1 cellular context compared by ENCODE assay signal in the genomic region with DNA sequence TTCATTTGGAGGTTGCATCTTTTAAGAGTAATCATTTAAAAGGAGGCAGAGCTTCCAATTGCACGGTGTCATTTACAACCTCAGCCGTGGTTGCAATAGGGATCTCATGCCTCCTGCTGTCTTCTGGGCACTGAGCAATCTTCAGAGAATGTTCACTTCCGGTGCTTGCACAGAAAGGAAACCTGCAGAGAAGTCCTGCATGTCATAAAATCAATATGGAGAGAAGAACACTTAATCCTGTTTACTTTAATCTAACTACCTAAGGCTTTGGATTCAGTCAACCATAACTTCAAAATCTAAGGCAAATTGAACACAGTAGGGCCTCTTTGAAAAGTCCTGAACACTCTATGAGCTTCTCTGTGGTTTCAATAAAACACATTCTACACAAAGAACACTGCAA.
TF ChIP-seq lines count a peak whose summit lies in the region.

No MANE protein-coding gene starts in this region.

TF ChIP-seq in HEK293, 187 proteins besides CTCF, POLR2A, EP300 and RAD21 (continued from another document and continues in another):
- TF ChIP-seq, protein P1, sequence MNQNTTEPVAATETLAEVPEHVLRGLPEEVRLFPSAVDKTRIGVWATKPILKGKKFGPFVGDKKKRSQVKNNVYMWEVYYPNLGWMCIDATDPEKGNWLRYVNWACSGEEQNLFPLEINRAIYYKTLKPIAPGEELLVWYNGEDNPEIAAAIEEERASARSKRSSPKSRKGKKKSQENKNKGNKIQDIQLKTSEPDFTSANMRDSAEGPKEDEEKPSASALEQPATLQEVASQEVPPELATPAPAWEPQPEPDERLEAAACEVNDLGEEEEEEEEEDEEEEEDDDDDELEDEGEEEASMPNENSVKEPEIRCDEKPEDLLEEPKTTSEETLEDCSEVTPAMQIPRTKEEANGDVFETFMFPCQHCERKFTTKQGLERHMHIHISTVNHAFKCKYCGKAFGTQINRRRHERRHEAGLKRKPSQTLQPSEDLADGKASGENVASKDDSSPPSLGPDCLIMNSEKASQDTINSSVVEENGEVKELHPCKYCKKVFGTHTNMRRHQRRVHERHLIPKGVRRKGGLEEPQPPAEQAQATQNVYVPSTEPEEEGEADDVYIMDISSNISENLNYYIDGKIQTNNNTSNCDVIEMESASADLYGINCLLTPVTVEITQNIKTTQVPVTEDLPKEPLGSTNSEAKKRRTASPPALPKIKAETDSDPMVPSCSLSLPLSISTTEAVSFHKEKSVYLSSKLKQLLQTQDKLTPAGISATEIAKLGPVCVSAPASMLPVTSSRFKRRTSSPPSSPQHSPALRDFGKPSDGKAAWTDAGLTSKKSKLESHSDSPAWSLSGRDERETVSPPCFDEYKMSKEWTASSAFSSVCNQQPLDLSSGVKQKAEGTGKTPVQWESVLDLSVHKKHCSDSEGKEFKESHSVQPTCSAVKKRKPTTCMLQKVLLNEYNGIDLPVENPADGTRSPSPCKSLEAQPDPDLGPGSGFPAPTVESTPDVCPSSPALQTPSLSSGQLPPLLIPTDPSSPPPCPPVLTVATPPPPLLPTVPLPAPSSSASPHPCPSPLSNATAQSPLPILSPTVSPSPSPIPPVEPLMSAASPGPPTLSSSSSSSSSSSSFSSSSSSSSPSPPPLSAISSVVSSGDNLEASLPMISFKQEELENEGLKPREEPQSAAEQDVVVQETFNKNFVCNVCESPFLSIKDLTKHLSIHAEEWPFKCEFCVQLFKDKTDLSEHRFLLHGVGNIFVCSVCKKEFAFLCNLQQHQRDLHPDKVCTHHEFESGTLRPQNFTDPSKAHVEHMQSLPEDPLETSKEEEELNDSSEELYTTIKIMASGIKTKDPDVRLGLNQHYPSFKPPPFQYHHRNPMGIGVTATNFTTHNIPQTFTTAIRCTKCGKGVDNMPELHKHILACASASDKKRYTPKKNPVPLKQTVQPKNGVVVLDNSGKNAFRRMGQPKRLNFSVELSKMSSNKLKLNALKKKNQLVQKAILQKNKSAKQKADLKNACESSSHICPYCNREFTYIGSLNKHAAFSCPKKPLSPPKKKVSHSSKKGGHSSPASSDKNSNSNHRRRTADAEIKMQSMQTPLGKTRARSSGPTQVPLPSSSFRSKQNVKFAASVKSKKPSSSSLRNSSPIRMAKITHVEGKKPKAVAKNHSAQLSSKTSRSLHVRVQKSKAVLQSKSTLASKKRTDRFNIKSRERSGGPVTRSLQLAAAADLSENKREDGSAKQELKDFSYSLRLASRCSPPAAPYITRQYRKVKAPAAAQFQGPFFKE (tag by site-specific recombination; IDR thresholded peaks at IDR 0.05; ENCODE audit: borderline replicate concordance): no peak
- TF ChIP-seq ZNF473 (tag by site-specific recombination; IDR thresholded peaks at IDR 0.05) (no peak), ZFP69B (tag by site-specific recombination; IDR thresholded peaks at IDR 0.05) (no peak), ZNF521 (tag by site-specific recombination; IDR thresholded peaks at IDR 0.05) (no peak), SP3 (tag by site-specific recombination; IDR thresholded peaks at IDR 0.05) (no peak; the same call in 1 of the 2 replicates), BCL11B (tag by site-specific recombination; IDR thresholded peaks at IDR 0.05; ENCODE audit: low read depth) (peak; percentile 66; the same call in 1 of the 2 replicates), SCRT1 (tag by site-specific recombination; IDR thresholded peaks at IDR 0.05; ENCODE audit: borderline replicate concordance) (peak; percentile 23; the same call in 1 of the 2 replicates), OVOL3 (tag by site-specific recombination; IDR thresholded peaks at IDR 0.05) (peak; percentile 92), ZNF2 (tag by site-specific recombination; IDR thresholded peaks at IDR 0.05) (0 out of 2 replicates have a peak, but pooled peaks have one; percentile 59), ZNF324 (tag by site-specific recombination; IDR thresholded peaks at IDR 0.05) (no peak), ZNF501 (tag by site-specific recombination; IDR thresholded peaks at IDR 0.05) (peak; percentile 90), ZNF561 (tag by site-specific recombination; IDR thresholded peaks at IDR 0.05; ENCODE audit: borderline replicate concordance) (peak; percentile 92), ZNF169 (tag by site-specific recombination; IDR thresholded peaks at IDR 0.05) (no peak), ZNF596 (tag by site-specific recombination; IDR thresholded peaks at IDR 0.05) (peak; percentile 71), ZNF223 (tag by site-specific recombination; IDR thresholded peaks at IDR 0.05) (no peak)
- TF ChIP-seq, protein P2, sequence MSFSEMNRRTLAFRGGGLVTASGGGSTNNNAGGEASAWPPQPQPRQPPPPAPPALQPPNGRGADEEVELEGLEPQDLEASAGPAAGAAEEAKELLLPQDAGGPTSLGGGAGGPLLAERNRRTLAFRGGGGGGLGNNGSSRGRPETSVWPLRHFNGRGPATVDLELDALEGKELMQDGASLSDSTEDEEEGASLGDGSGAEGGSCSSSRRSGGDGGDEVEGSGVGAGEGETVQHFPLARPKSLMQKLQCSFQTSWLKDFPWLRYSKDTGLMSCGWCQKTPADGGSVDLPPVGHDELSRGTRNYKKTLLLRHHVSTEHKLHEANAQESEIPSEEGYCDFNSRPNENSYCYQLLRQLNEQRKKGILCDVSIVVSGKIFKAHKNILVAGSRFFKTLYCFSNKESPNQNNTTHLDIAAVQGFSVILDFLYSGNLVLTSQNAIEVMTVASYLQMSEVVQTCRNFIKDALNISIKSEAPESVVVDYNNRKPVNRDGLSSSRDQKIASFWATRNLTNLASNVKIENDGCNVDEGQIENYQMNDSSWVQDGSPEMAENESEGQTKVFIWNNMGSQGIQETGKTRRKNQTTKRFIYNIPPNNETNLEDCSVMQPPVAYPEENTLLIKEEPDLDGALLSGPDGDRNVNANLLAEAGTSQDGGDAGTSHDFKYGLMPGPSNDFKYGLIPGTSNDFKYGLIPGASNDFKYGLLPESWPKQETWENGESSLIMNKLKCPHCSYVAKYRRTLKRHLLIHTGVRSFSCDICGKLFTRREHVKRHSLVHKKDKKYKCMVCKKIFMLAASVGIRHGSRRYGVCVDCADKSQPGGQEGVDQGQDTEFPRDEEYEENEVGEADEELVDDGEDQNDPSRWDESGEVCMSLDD (tag by site-specific recombination; IDR thresholded peaks at IDR 0.05): no peak
- TF ChIP-seq, protein P3, sequence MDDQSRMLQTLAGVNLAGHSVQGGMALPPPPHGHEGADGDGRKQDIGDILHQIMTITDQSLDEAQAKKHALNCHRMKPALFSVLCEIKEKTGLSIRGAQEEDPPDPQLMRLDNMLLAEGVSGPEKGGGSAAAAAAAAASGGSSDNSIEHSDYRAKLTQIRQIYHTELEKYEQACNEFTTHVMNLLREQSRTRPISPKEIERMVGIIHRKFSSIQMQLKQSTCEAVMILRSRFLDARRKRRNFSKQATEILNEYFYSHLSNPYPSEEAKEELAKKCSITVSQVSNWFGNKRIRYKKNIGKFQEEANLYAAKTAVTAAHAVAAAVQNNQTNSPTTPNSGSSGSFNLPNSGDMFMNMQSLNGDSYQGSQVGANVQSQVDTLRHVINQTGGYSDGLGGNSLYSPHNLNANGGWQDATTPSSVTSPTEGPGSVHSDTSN (CRISPR knock-in tag; IDR thresholded peaks at IDR 0.05): no peak
- TF ChIP-seq, protein P4, sequence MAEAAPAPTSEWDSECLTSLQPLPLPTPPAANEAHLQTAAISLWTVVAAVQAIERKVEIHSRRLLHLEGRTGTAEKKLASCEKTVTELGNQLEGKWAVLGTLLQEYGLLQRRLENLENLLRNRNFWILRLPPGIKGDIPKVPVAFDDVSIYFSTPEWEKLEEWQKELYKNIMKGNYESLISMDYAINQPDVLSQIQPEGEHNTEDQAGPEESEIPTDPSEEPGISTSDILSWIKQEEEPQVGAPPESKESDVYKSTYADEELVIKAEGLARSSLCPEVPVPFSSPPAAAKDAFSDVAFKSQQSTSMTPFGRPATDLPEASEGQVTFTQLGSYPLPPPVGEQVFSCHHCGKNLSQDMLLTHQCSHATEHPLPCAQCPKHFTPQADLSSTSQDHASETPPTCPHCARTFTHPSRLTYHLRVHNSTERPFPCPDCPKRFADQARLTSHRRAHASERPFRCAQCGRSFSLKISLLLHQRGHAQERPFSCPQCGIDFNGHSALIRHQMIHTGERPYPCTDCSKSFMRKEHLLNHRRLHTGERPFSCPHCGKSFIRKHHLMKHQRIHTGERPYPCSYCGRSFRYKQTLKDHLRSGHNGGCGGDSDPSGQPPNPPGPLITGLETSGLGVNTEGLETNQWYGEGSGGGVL (tag by site-specific recombination; IDR thresholded peaks at IDR 0.05): peak; percentile 49
- TF ChIP-seq, protein P5, sequence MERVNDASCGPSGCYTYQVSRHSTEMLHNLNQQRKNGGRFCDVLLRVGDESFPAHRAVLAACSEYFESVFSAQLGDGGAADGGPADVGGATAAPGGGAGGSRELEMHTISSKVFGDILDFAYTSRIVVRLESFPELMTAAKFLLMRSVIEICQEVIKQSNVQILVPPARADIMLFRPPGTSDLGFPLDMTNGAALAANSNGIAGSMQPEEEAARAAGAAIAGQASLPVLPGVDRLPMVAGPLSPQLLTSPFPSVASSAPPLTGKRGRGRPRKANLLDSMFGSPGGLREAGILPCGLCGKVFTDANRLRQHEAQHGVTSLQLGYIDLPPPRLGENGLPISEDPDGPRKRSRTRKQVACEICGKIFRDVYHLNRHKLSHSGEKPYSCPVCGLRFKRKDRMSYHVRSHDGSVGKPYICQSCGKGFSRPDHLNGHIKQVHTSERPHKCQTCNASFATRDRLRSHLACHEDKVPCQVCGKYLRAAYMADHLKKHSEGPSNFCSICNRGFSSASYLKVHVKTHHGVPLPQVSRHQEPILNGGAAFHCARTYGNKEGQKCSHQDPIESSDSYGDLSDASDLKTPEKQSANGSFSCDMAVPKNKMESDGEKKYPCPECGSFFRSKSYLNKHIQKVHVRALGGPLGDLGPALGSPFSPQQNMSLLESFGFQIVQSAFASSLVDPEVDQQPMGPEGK (tag by site-specific recombination; IDR thresholded peaks at IDR 0.05): peak; percentile 56; the same call in 1 of the 2 replicates
- TF ChIP-seq, protein P6, sequence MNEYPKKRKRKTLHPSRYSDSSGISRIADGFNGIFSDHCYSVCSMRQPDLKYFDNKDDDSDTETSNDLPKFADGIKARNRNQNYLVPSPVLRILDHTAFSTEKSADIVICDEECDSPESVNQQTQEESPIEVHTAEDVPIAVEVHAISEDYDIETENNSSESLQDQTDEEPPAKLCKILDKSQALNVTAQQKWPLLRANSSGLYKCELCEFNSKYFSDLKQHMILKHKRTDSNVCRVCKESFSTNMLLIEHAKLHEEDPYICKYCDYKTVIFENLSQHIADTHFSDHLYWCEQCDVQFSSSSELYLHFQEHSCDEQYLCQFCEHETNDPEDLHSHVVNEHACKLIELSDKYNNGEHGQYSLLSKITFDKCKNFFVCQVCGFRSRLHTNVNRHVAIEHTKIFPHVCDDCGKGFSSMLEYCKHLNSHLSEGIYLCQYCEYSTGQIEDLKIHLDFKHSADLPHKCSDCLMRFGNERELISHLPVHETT (tag by site-specific recombination; IDR thresholded peaks at IDR 0.05): no peak
- TF ChIP-seq, protein P7, sequence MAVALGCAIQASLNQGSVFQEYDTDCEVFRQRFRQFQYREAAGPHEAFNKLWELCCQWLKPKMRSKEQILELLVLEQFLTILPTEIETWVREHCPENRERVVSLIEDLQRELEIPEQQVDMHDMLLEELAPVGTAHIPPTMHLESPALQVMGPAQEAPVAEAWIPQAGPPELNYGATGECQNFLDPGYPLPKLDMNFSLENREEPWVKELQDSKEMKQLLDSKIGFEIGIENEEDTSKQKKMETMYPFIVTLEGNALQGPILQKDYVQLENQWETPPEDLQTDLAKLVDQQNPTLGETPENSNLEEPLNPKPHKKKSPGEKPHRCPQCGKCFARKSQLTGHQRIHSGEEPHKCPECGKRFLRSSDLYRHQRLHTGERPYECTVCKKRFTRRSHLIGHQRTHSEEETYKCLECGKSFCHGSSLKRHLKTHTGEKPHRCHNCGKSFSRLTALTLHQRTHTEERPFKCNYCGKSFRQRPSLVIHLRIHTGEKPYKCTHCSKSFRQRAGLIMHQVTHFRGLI (tag by site-specific recombination; IDR thresholded peaks at IDR 0.05): no peak
- TF ChIP-seq, protein P8, sequence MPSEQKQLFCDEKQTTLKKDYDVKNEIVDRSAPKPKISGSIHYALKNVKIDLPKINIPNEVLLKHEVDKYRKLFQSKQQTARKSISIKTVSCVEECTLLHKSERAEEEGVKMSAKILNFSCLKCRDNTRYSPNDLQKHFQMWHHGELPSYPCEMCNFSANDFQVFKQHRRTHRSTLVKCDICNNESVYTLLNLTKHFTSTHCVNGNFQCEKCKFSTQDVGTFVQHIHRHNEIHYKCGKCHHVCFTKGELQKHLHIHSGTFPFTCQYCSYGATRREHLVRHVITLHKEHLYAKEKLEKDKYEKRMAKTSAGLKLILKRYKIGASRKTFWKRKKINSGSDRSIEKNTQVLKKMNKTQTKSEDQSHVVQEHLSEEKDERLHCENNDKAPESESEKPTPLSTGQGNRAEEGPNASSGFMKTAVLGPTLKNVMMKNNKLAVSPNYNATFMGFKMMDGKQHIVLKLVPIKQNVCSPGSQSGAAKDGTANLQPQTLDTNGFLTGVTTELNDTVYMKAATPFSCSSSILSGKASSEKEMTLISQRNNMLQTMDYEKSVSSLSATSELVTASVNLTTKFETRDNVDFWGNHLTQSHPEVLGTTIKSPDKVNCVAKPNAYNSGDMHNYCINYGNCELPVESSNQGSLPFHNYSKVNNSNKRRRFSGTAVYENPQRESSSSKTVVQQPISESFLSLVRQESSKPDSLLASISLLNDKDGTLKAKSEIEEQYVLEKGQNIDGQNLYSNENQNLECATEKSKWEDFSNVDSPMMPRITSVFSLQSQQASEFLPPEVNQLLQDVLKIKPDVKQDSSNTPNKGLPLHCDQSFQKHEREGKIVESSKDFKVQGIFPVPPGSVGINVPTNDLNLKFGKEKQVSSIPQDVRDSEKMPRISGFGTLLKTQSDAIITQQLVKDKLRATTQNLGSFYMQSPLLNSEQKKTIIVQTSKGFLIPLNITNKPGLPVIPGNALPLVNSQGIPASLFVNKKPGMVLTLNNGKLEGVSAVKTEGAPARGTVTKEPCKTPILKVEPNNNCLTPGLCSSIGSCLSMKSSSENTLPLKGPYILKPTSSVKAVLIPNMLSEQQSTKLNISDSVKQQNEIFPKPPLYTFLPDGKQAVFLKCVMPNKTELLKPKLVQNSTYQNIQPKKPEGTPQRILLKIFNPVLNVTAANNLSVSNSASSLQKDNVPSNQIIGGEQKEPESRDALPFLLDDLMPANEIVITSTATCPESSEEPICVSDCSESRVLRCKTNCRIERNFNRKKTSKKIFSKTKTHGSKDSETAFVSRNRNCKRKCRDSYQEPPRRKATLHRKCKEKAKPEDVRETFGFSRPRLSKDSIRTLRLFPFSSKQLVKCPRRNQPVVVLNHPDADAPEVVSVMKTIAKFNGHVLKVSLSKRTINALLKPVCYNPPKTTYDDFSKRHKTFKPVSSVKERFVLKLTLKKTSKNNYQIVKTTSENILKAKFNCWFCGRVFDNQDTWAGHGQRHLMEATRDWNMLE (tag by site-specific recombination; conservative IDR thresholded peaks at IDR 0.05; ENCODE audit: low read depth): peak; percentile 76
